In the genomic region with DNA sequence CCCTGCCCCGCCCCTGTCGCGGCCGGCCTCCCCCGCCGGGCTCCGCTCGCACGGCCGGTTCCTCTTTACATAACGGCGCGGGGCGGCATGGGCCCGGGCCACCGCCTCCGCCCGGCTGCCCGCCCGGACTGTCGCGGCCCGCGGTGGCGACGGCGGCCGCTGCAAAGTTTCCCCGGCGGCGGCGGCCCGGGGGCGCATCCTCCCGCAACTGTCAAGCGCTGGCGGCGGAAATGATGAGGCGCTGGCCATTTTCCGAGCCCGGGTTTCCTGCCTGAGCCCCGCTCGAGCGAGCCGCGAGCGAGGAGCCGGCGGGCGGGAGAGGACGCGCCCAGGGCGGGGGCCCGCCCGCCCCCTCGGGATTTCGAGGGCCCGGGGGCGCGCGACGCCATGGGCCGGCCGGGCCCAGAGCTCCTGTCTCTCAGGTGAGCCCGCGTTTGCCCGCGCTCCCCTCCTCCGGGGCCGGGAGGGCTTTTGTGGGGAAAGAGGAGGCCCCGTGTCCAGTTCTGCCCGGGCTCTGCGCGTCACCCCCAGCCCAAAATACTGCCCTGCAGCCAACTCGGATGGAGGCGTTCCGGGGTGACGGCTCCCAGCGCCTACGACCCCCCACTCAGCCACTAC, we compare ENCODE assay signal across 1 cellular context.
TF ChIP-seq lines count a peak whose summit lies in the region.

Gene SH2B3 (plus strand): TSS at position 68 of the 618 bp plus-strand sequence. CDS start 12,223 bp downstream, outside the sequence.

TF ChIP-seq in GM12878, 131 proteins besides CTCF, POLR2A, EP300 and RAD21 (continued from another document):
- TF ChIP-seq, protein P1, sequence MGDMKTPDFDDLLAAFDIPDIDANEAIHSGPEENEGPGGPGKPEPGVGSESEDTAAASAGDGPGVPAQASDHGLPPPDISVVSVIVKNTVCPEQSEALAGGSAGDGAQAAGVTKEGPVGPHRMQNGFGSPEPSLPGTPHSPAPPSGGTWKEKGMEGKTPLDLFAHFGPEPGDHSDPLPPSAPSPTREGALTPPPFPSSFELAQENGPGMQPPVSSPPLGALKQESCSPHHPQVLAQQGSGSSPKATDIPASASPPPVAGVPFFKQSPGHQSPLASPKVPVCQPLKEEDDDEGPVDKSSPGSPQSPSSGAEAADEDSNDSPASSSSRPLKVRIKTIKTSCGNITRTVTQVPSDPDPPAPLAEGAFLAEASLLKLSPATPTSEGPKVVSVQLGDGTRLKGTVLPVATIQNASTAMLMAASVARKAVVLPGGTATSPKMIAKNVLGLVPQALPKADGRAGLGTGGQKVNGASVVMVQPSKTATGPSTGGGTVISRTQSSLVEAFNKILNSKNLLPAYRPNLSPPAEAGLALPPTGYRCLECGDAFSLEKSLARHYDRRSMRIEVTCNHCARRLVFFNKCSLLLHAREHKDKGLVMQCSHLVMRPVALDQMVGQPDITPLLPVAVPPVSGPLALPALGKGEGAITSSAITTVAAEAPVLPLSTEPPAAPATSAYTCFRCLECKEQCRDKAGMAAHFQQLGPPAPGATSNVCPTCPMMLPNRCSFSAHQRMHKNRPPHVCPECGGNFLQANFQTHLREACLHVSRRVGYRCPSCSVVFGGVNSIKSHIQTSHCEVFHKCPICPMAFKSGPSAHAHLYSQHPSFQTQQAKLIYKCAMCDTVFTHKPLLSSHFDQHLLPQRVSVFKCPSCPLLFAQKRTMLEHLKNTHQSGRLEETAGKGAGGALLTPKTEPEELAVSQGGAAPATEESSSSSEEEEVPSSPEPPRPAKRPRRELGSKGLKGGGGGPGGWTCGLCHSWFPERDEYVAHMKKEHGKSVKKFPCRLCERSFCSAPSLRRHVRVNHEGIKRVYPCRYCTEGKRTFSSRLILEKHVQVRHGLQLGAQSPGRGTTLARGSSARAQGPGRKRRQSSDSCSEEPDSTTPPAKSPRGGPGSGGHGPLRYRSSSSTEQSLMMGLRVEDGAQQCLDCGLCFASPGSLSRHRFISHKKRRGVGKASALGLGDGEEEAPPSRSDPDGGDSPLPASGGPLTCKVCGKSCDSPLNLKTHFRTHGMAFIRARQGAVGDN (IDR thresholded peaks at IDR 0.05): peak; percentile 57; the same call in 1 of the 2 replicates
- TF ChIP-seq SMAD5 (IDR thresholded peaks at IDR 0.05; ENCODE audit: low read depth) (no peak), GATAD2B (conservative IDR thresholded peaks at IDR 0.05; ENCODE audit: low read depth) (peak; percentile 56; the same call in 1 of the 2 replicates), REST (IDR thresholded peaks at IDR 0.05; ENCODE audit: low read depth, low read length) (no peak), ETV6 (conservative IDR thresholded peaks at IDR 0.05 in 1 of 2, IDR thresholded peaks at IDR 0.05 in 1 of 2; ENCODE audit: borderline replicate concordance in 1 of 2, low read depth in 1 of 2) (no peak), RAD51 (IDR thresholded peaks at IDR 0.05) (no peak), MEF2B (IDR thresholded peaks at IDR 0.05; ENCODE audit: partially characterized antibody, poor library complexity, severe bottlenecking) (peak; percentile 13), RB1 (IDR thresholded peaks at IDR 0.05; ENCODE audit: borderline replicate concordance) (peak; percentile 22; the same call in 1 of the 2 replicates), ZNF217 (IDR thresholded peaks at IDR 0.05) (peak; percentile 65; the same call in 1 of the 2 replicates), PAX8 (IDR thresholded peaks at IDR 0.05) (no peak), ZNF24 (IDR thresholded peaks at IDR 0.05) (0 out of 2 replicates have a peak, but pooled peaks have one; percentile 24), SPI1 (IDR thresholded peaks at IDR 0.05; ENCODE audit: borderline replicate concordance, insufficient read depth, low read depth, low read length) (peak; percentile 55; the same call in 1 of the 2 replicates), SIN3A (IDR thresholded peaks at IDR 0.05; ENCODE audit: low read depth, low read length) (0 out of 2 replicates have a peak, but pooled peaks have one; percentile 23), NFYA (IDR thresholded peaks at IDR 0.05; ENCODE audit: borderline replicate concordance, low read depth, low read length) (no peak), ASH2L (IDR thresholded peaks at IDR 0.05; ENCODE audit: borderline replicate concordance, low read depth) (no peak), POU2F2 (IDR thresholded peaks at IDR 0.05; ENCODE audit: borderline replicate concordance, low read depth, low read length) (peak; percentile 55; the same call in 1 of the 3 replicates), RCOR1 (conservative IDR thresholded peaks at IDR 0.05; ENCODE audit: low read depth, low read length) (no peak), NKRF (conservative IDR thresholded peaks at IDR 0.05) (peak; percentile 90), BACH1 (IDR thresholded peaks at IDR 0.05; ENCODE audit: borderline replicate concordance) (peak; percentile 86), EGR1 (IDR thresholded peaks at IDR 0.05; ENCODE audit: borderline replicate concordance in 1 of 2, low read depth in 2 of 2, low read length in 2 of 2) (peak in 1 of 2 experiments; percentile 41; a peak in 1 of 3 replicates)
- TF ChIP-seq, protein P2, sequence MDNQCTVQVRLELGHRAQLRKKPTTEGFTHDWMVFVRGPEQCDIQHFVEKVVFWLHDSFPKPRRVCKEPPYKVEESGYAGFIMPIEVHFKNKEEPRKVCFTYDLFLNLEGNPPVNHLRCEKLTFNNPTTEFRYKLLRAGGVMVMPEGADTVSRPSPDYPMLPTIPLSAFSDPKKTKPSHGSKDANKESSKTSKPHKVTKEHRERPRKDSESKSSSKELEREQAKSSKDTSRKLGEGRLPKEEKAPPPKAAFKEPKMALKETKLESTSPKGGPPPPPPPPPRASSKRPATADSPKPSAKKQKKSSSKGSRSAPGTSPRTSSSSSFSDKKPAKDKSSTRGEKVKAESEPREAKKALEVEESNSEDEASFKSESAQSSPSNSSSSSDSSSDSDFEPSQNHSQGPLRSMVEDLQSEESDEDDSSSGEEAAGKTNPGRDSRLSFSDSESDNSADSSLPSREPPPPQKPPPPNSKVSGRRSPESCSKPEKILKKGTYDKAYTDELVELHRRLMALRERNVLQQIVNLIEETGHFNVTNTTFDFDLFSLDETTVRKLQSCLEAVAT (IDR thresholded peaks at IDR 0.05): no peak
- TF ChIP-seq, protein P3, sequence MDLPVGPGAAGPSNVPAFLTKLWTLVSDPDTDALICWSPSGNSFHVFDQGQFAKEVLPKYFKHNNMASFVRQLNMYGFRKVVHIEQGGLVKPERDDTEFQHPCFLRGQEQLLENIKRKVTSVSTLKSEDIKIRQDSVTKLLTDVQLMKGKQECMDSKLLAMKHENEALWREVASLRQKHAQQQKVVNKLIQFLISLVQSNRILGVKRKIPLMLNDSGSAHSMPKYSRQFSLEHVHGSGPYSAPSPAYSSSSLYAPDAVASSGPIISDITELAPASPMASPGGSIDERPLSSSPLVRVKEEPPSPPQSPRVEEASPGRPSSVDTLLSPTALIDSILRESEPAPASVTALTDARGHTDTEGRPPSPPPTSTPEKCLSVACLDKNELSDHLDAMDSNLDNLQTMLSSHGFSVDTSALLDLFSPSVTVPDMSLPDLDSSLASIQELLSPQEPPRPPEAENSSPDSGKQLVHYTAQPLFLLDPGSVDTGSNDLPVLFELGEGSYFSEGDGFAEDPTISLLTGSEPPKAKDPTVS (IDR thresholded peaks at IDR 0.05; ENCODE audit: low read depth, low read length): no peak
- TF ChIP-seq, protein P4, sequence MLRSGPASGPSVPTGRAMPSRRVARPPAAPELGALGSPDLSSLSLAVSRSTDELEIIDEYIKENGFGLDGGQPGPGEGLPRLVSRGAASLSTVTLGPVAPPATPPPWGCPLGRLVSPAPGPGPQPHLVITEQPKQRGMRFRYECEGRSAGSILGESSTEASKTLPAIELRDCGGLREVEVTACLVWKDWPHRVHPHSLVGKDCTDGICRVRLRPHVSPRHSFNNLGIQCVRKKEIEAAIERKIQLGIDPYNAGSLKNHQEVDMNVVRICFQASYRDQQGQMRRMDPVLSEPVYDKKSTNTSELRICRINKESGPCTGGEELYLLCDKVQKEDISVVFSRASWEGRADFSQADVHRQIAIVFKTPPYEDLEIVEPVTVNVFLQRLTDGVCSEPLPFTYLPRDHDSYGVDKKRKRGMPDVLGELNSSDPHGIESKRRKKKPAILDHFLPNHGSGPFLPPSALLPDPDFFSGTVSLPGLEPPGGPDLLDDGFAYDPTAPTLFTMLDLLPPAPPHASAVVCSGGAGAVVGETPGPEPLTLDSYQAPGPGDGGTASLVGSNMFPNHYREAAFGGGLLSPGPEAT (IDR thresholded peaks at IDR 0.05; ENCODE audit: low read depth): no peak
